In genomic region chr5:161302557-161302956, GRCh38 we compare ENCODE assay signal across 1 cellular context.
TF ChIP-seq lines count a peak whose summit lies in the region.

No MANE protein-coding gene starts in this region.

TF ChIP-seq in GM23338, 12 proteins besides CTCF, POLR2A, EP300 and RAD21 (continued from another document):
- TF ChIP-seq EZH2 (IDR thresholded peaks at IDR 0.05; ENCODE audit: low read depth, unreplicated experiment) (no peak), STAT1 (IDR thresholded peaks at IDR 0.05; ENCODE audit: unreplicated experiment) (no peak), NANOG (IDR thresholded peaks at IDR 0.05; ENCODE audit: borderline replicate concordance) (no peak)
